Comparison of ENCODE assay signal across 19 cellular contexts in genomic region chr1:85818371-85818770, GRCh38.
DNase-seq lines count a peak whose midpoint lies in the region; ATAC-seq lines count a peak whose summit lies in the region.
"Had no signal": no experiment of that assay in that cellular context is flagged by ENCODE, and none has a peak within 500 bp of the region (broad histone marks: within the 10 kb centered on the region; RNA-seq: fewer than 3 reads in every experiment).

No MANE protein-coding gene starts in this region.

- peak overlapping the region; percentile 31 for H3K4me2 ChIP-seq in GM23248 (ENCODE audit: unreplicated experiment)
- H3K4me2 ChIP-seq: BLaER1 had no signal

- H3K4me3 ChIP-seq in ACC112 (ENCODE audit: low read depth, low read length) (no peak overlapping the region), GM23248 (no peak overlapping the region), adipocyte (ENCODE audit: low read length) (peak overlapping the region; percentile 49), iPS-15b (ENCODE audit: low read depth, low read length) (no peak overlapping the region)
- H3K4me3 ChIP-seq: ascending aorta, BLaER1, testis had no signal

- H3K36me3 ChIP-seq in ACC112 (ENCODE audit: insufficient read depth, low read length) (no peaks in the 10 kb centered on the region), GM23248 (ENCODE audit: low read depth) (no peaks in the 10 kb centered on the region), adipocyte (ENCODE audit: control insufficient read depth, insufficient read depth, low read length, severe bottlenecking) (no peaks in the 10 kb centered on the region), iPS-15b (ENCODE audit: control insufficient read depth, insufficient read depth, low read length) (no peaks in the 10 kb centered on the region)
- H3K36me3 ChIP-seq: ascending aorta, BLaER1 had no signal

- H3K36me3 Mint-ChIP-seq in activated T-cell treated with anti-CD3 and anti-CD28 coated beads, Interleukin-2, amount 50 U/mL, for 72 hours (ENCODE audit: insufficient read depth in 2 of 2) = no peaks in the 10 kb centered on the region
- H3K36me3 Mint-ChIP-seq: activated CD4-positive, alpha-beta memory T cell treated with anti-CD3 and anti-CD28 coated beads for 36 hours had no signal

- no peak overlapping the region for H3K4me3 Mint-ChIP-seq in activated T-cell treated with anti-CD3 and anti-CD28 coated beads, Interleukin-2, amount 50 U/mL, for 72 hours
- H3K4me3 Mint-ChIP-seq: activated CD4-positive, alpha-beta memory T cell treated with anti-CD3 and anti-CD28 coated beads for 36 hours had no signal

- no peak overlapping the region for H3K27ac Mint-ChIP-seq in activated T-cell treated with anti-CD3 and anti-CD28 coated beads, Interleukin-2, amount 50 U/mL, for 72 hours
- H3K27ac Mint-ChIP-seq: activated CD4-positive, alpha-beta memory T cell treated with anti-CD3 and anti-CD28 coated beads for 36 hours; activated T-helper 2 cell treated with anti-CD3 and anti-CD28 coated beads, Interferon-gamma antibody, Interleukin-2, Interleukin-4, amounts not matched to agents 10 μg/mL and 5 μg/mL and 100 μg/mL, durations not matched to agents 14 hours and 24 hours and 36 hours had no signal

- H3K9ac ChIP-seq in GM23248 (no peak overlapping the region), adipocyte (ENCODE audit: low read length) (peak overlapping the region; percentile 77), iPS-15b (ENCODE audit: low read depth, low read length) (peak overlapping the region; percentile 9)
- H3K9ac ChIP-seq: BLaER1 had no signal

- in situ Hi-C loops in GM23248 (cut with MboI) = no loop called here

- H3K9me2 ChIP-seq in GM23248 (ENCODE audit: insufficient read depth) = no peaks in the 10 kb centered on the region

- peaks cover 15% of the 10 kb centered on the region for H3K4me1 ChIP-seq in ACC112 (ENCODE audit: control insufficient read depth, insufficient read depth, low read length, unreplicated experiment)
- peaks cover 16% of the 10 kb centered on the region for H3K4me1 ChIP-seq in GM23248 (ENCODE audit: insufficient read depth)
- peaks cover 60% of the 10 kb centered on the region for H3K4me1 ChIP-seq in adipocyte (ENCODE audit: control insufficient read depth, insufficient read depth, low read length)
- H3K4me1 ChIP-seq in iPS-15b (ENCODE audit: control insufficient read depth, insufficient read depth, low read length) = peaks cover 15% of the 10 kb centered on the region
- H3K4me1 ChIP-seq: ascending aorta, BLaER1, testis had no signal

- H3K4me1 Mint-ChIP-seq in activated T-cell treated with anti-CD3 and anti-CD28 coated beads, Interleukin-2, amount 50 U/mL, for 72 hours (ENCODE audit: low read depth) = no peaks in the 10 kb centered on the region

- H3K79me2 ChIP-seq in ACC112 (ENCODE audit: control insufficient read depth, insufficient read depth, low read length, unreplicated experiment) (no peaks in the 10 kb centered on the region), GM23248 (ENCODE audit: insufficient read depth) (no peaks in the 10 kb centered on the region)

- no peaks in the 10 kb centered on the region for H3K9me3 Mint-ChIP-seq in activated T-cell treated with anti-CD3 and anti-CD28 coated beads, Interleukin-2, amount 50 U/mL, for 72 hours
- H3K9me3 Mint-ChIP-seq: activated CD4-positive, alpha-beta memory T cell treated with anti-CD3 and anti-CD28 coated beads for 36 hours; activated T-helper 2 cell treated with anti-CD3 and anti-CD28 coated beads, Interferon-gamma antibody, Interleukin-2, Interleukin-4, amounts not matched to agents 10 μg/mL and 5 μg/mL and 100 μg/mL, durations not matched to agents 14 hours and 24 hours and 36 hours had no signal

- H3K27me3 Mint-ChIP-seq in activated T-cell treated with anti-CD3 and anti-CD28 coated beads, Interleukin-2, amount 50 U/mL, for 72 hours (ENCODE audit: low read depth) = no peaks in the 10 kb centered on the region
- H3K27me3 Mint-ChIP-seq: activated CD4-positive, alpha-beta memory T cell treated with anti-CD3 and anti-CD28 coated beads for 36 hours had no signal

- H3F3A ChIP-seq in GM23248 (ENCODE audit: insufficient read depth) = peaks cover 17% of the 10 kb centered on the region

- H4K20me1 ChIP-seq in GM23248 (ENCODE audit: insufficient read depth) = no peaks in the 10 kb centered on the region
- H4K20me1 ChIP-seq: BLaER1 had no signal

- H2AFZ ChIP-seq in ACC112 (ENCODE audit: low read length, unreplicated experiment) (peak overlapping the region; percentile 50), GM23248 (peak overlapping the region; percentile 38)

- 14 to 15% methylated on average over 2 of the region's 2 CpGs for WGBS in GM23248 (ENCODE audit: low coverage in 1 of 2, low lambda C conversion rate in 2 of 2, missing lambda C conversion rate in 2 of 2), 2 experiments

- DNase-seq in GM23248 (peak; percentile 62), adipocyte (ENCODE audit: low read depth) (peak; percentile 66), RKO (ENCODE audit: low spot score) (no peak), DMS 273 treated with DMSO at 0.1 percent for 48 hours (lab: John Stamatoyannopoulos, UW) (no peak), nucleus accumbens (lab: John Stamatoyannopoulos, UW) (no peak)
- DNase-seq in activated T-cell treated with anti-CD3 and anti-CD28 coated beads, Interleukin-2, amount 50 U/mL, for 72 hours = no peak
- DNase-seq: activated CD4-positive, alpha-beta memory T cell treated with anti-CD3 and anti-CD28 coated beads for 36 hours; GOT3; KBM-7; NCI-H1436; NCI-H524 treated with DMSO at 0.1 percent for 48 hours; posterior cingulate gyrus; T1000; testis had no signal

- H3K27ac ChIP-seq in ACC112 (ENCODE audit: low read depth, low read length) (no peak overlapping the region), GM23248 (peak overlapping the region; percentile 26; the same call in 1 of the 2 replicates)
- H3K27ac ChIP-seq: ascending aorta, BLaER1, testis had no signal

- ATAC-seq in activated T-cell treated with anti-CD3 and anti-CD28 coated beads, Interleukin-2, amount 50 U/mL, for 72 hours (replicated peaks in 1 of 2) = no peak

- no peaks in the 10 kb centered on the region for H3K27me3 ChIP-seq in ACC112 (ENCODE audit: insufficient read depth, low read length)
- H3K27me3 ChIP-seq in GM23248 (replicated peaks; ENCODE audit: insufficient read depth) = no peaks in the 10 kb centered on the region
- no peaks in the 10 kb centered on the region for H3K27me3 ChIP-seq in adipocyte (replicated peaks; ENCODE audit: control insufficient read depth, insufficient read depth, low read length)
- no peaks in the 10 kb centered on the region for H3K27me3 ChIP-seq in iPS-15b (ENCODE audit: control insufficient read depth, insufficient read depth, low read length)
- H3K27me3 ChIP-seq: ascending aorta, BLaER1, testis had no signal

- H3K9me3 ChIP-seq in GM23248 (ENCODE audit: low read depth) (no peaks in the 10 kb centered on the region), adipocyte (ENCODE audit: control insufficient read depth, low read length) (no peaks in the 10 kb centered on the region), iPS-15b (ENCODE audit: control insufficient read depth, insufficient read depth, low read length) (no peaks in the 10 kb centered on the region)
- H3K9me3 ChIP-seq: ascending aorta, BLaER1, testis had no signal

Comparison
In these comparisons a context has a peak if more than half of its experiments do, and no peak if none do; other contexts are left out.
1. DNase-seq: peak in GM23248 (single experiment) and adipocyte (single experiment); none in RKO (single experiment), DMS 273 treated with DMSO at 0.1 percent for 48 hours (single experiment), activated T-cell treated with anti-CD3 and anti-CD28 coated beads, Interleukin-2, amount 50 U/mL, for 72 hours (0 of 2) and nucleus accumbens (0 of 56).